Comparison of ENCODE assay signal across 8 cellular contexts in the genomic region with DNA sequence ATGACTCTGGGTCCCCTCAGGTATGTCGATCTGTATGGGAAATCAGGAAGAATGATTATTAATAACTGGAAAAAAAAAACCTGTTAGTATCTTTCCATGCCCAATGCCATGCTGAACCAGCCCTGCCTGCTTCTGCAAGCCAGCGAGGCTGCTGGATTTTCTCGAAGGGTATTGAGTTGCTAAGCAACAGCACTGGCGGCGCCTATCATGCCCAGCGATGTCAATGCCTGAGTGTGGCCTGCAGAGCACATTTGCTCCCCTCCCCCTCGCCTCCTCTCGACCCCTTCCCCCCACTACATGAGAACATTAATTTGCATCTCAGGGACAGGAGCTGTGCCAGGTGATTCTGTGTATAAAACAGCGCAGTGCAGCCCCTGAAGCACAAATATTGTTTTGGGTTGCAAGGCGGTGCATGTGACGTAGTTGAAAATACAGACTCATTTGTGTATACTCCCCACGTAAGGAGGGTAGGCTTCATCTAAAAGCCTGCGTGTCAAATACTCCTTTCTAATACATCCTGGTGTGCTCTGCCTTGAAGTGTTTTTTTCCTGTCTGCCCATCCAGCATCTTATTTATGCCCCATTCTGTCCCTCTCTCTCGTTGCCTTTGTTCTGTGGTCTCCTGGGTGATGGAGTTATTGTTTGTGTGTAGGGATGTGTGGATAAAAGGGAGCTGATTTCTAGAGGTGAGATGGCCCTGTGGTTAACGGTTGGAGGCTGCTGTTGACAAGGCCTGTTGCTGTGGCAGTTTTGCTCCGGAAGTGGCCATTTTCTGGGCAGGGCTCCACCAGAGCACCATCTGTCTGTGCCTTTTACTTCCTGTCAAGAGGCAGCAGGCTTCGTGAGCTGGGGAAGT.
DNase-seq lines count a peak whose midpoint lies in the region; ATAC-seq and TF ChIP-seq lines count a peak whose summit lies in the region.

No MANE protein-coding gene starts in this region.

- H3K27ac Mint-ChIP-seq in dendritic cell treated with granulocyte-macrophage colony-stimulating factor and Interleukin-4, amounts not matched to agents 40 ng/mL and 50 ng/mL, for 4 days: peak overlapping the region; percentile 88

- no peak overlapping the region for H3K4me3 Mint-ChIP-seq in dendritic cell treated with granulocyte-macrophage colony-stimulating factor and Interleukin-4, amounts not matched to agents 40 ng/mL and 50 ng/mL, for 4 days

- ATAC-seq in GM18867 (IDR thresholded peaks at IDR 0.05; ENCODE audit: unreplicated experiment) (peak; percentile 64), HG03097 (IDR thresholded peaks at IDR 0.05; ENCODE audit: low FRiP score, unreplicated experiment) (peak; percentile 47)

- H3K9me3 Mint-ChIP-seq in dendritic cell treated with granulocyte-macrophage colony-stimulating factor and Interleukin-4, amounts not matched to agents 40 ng/mL and 50 ng/mL, for 4 days: peaks cover 8% of the 10 kb centered on the region

- peaks cover 54% of the 10 kb centered on the region for H3K4me1 Mint-ChIP-seq in dendritic cell treated with granulocyte-macrophage colony-stimulating factor and Interleukin-4, amounts not matched to agents 40 ng/mL and 50 ng/mL, for 4 days (ENCODE audit: low read depth)

- H3K27me3 Mint-ChIP-seq in dendritic cell treated with granulocyte-macrophage colony-stimulating factor and Interleukin-4, amounts not matched to agents 40 ng/mL and 50 ng/mL, for 4 days: no peaks in the 10 kb centered on the region

- TF ChIP-seq CTCF in 22Rv1 (IDR thresholded peaks at IDR 0.05): no peak

- peak overlapping the region; percentile 68 for H3K27ac ChIP-seq in 22Rv1

- DNase-seq in NCI-H446 (lab: John Stamatoyannopoulos, UW): peak; percentile 61 to 90
- DNase-seq in activated CD4-positive, alpha-beta T cell treated with anti-CD3 and anti-CD28 coated beads, Interleukin-2, amount 50 U/mL, for 1 hour: peak; percentile 80
- DNase-seq in medulla oblongata (ENCODE audit: extremely low spot score): peak; percentile 77
- peak; percentile 40 for DNase-seq in stimulated activated CD8-positive, alpha-beta memory T cell treated with anti-CD3 and anti-CD28 coated beads, Interleukin-15, amount 100 ng/mL, for 24 hours (ENCODE audit: low read depth)

- intact Hi-C loops in dendritic cell treated with granulocyte-macrophage colony-stimulating factor and Interleukin-4, amounts not matched to agents 40 ng/mL and 50 ng/mL, for 4 days (cut with micrococcal nuclease): no loop called here

- no peaks in the 10 kb centered on the region for H3K36me3 Mint-ChIP-seq in dendritic cell treated with granulocyte-macrophage colony-stimulating factor and Interleukin-4, amounts not matched to agents 40 ng/mL and 50 ng/mL, for 4 days (ENCODE audit: low read depth)

Comparison
In these comparisons a context has a peak if more than half of its experiments do, and no peak if none do; other contexts are left out.
1. Peak in every context shown above with its lines: DNase-seq, ATAC-seq and H3K27ac ChIP-seq.